20 cellular contexts compared by ENCODE assay signal in the genomic region with DNA sequence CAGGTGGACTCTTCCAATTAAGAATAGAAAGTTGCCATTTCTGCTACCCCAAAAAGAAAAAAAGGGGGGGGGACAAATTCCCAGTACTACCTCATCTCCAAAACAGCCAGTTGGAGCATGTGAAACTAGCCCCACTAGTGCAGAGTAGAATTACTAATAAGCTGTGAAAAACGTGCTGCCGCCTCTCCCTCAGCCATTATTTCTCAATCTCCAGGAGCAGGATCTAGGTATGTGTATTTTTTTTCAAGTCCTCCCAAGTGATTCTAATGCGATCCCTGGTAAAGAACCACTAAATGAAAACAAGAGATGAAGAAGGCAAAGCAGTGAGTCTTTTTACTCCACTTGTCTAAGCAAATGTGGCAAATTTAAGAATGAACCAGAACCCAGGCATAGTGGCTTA. TPM values are rescaled to one million over a fixed set of nuclear protein-coding genes. Genes with fewer than 3 reads are reported as not detected.
DNase-seq lines count a peak whose midpoint lies in the region; ATAC-seq and TF ChIP-seq lines count a peak whose summit lies in the region.
"Had no signal": no experiment of that assay in that cellular context is flagged by ENCODE, and none has a peak within 500 bp of the region (broad histone marks: within the 10 kb centered on the region; RNA-seq: fewer than 3 reads in every experiment).

No MANE protein-coding gene starts in this region.

- H3K9me3 Mint-ChIP-seq in activated CD8-positive, alpha-beta T cell treated with anti-CD3 and anti-CD28 coated beads for 36 hours, result no peaks in the 10 kb centered on the region
- no peaks in the 10 kb centered on the region for H3K9me3 Mint-ChIP-seq in activated CD8-positive, alpha-beta T cell treated with anti-CD3 and anti-CD28 coated beads, Interleukin-2, amount 10 ng/mL, durations not matched to agents 7 days and 5 days (ENCODE audit: insufficient read depth)
- no peaks in the 10 kb centered on the region for H3K9me3 Mint-ChIP-seq in activated T-helper 2 cell treated with anti-CD3 and anti-CD28 coated beads, Interferon-gamma antibody, Interleukin-2, Interleukin-4, amounts not matched to agents 10 μg/mL and 5 μg/mL and 100 μg/mL, durations not matched to agents 14 hours and 24 hours and 36 hours
- H3K9me3 Mint-ChIP-seq in natural killer cell treated with Interleukin-12 subunit alpha and Interleukin-12 subunit beta and Interleukin-15 and Interleukin-18, amount 100 ng/mL, for 72 hours, result no peaks in the 10 kb centered on the region

- H3K36me3 Mint-ChIP-seq in activated CD8-positive, alpha-beta T cell treated with anti-CD3 and anti-CD28 coated beads for 36 hours (ENCODE audit: low read depth), result peaks cover 58% of the 10 kb centered on the region
- peaks cover 47% of the 10 kb centered on the region for H3K36me3 Mint-ChIP-seq in activated CD8-positive, alpha-beta T cell treated with anti-CD3 and anti-CD28 coated beads, Interleukin-2, amount 10 ng/mL, durations not matched to agents 7 days and 5 days (ENCODE audit: low read depth)
- H3K36me3 Mint-ChIP-seq in activated T-helper 2 cell treated with anti-CD3 and anti-CD28 coated beads, Interferon-gamma antibody, Interleukin-2, Interleukin-4, amounts not matched to agents 10 μg/mL and 5 μg/mL and 100 μg/mL, durations not matched to agents 14 hours and 24 hours and 36 hours (ENCODE audit: low read depth), result peaks cover 62% of the 10 kb centered on the region
- peaks cover 21% of the 10 kb centered on the region for H3K36me3 Mint-ChIP-seq in natural killer cell treated with Interleukin-12 subunit alpha and Interleukin-12 subunit beta and Interleukin-15 and Interleukin-18, amount 100 ng/mL, for 72 hours

- no peak overlapping the region for H3K4me3 Mint-ChIP-seq in activated CD8-positive, alpha-beta T cell treated with anti-CD3 and anti-CD28 coated beads for 36 hours
- no peak overlapping the region for H3K4me3 Mint-ChIP-seq in activated CD8-positive, alpha-beta T cell treated with anti-CD3 and anti-CD28 coated beads, Interleukin-2, amount 10 ng/mL, durations not matched to agents 7 days and 5 days
- no peak overlapping the region for H3K4me3 Mint-ChIP-seq in activated T-helper 2 cell treated with anti-CD3 and anti-CD28 coated beads, Interferon-gamma antibody, Interleukin-2, Interleukin-4, amounts not matched to agents 10 μg/mL and 5 μg/mL and 100 μg/mL, durations not matched to agents 14 hours and 24 hours and 36 hours (ENCODE audit: low read depth)
- peak overlapping the region; percentile 33 for H3K4me3 Mint-ChIP-seq in natural killer cell treated with Interleukin-12 subunit alpha and Interleukin-12 subunit beta and Interleukin-15 and Interleukin-18, amount 100 ng/mL, for 72 hours

- no peak for ATAC-seq in activated CD8-positive, alpha-beta T cell treated with anti-CD3 and anti-CD28 coated beads for 36 hours
- ATAC-seq in activated CD8-positive, alpha-beta T cell treated with anti-CD3 and anti-CD28 coated beads, Interleukin-2, amount 10 ng/mL, durations not matched to agents 7 days and 5 days, result no peak
- no peak for ATAC-seq in natural killer cell treated with Interleukin-12 subunit alpha and Interleukin-12 subunit beta and Interleukin-15 and Interleukin-18, amount 100 ng/mL, for 72 hours
- no peak for ATAC-seq in HG02938 (IDR thresholded peaks at IDR 0.05; ENCODE audit: unreplicated experiment)
- no peak for ATAC-seq in GM19395 (IDR thresholded peaks at IDR 0.05; ENCODE audit: unreplicated experiment)
- no peak for ATAC-seq in GM18511 (IDR thresholded peaks at IDR 0.05; ENCODE audit: unreplicated experiment)
- ATAC-seq: gastrocnemius medialis, mucosa of descending colon, PC-3 had no signal

- no peak for DNase-seq in activated CD8-positive, alpha-beta T cell treated with anti-CD3 and anti-CD28 coated beads for 36 hours
- DNase-seq in activated CD8-positive, alpha-beta T cell treated with anti-CD3 and anti-CD28 coated beads, Interleukin-2, amount 10 ng/mL, durations not matched to agents 7 days and 5 days, result no peak
- DNase-seq in GM12865 (ENCODE audit: low read depth), result no peak
- DNase-seq in activated T-helper 2 cell treated with anti-CD3 and anti-CD28 coated beads, Interferon-gamma antibody, Interleukin-2, Interleukin-4, amounts not matched to agents 10 μg/mL and 5 μg/mL and 100 μg/mL, durations not matched to agents 14 hours and 24 hours and 36 hours (ENCODE audit: low spot score), result no peak
- DNase-seq in natural killer cell treated with Interleukin-12 subunit alpha and Interleukin-12 subunit beta and Interleukin-15 and Interleukin-18, amount 100 ng/mL, for 72 hours (ENCODE audit: low spot score), result no peak
- DNase-seq: activated T-cell treated with anti-CD3 and anti-CD28 coated beads, Interleukin-2, amount 50 U/mL, for 48 hours; amniotic stem cell; colonic mucosa; esophagus squamous epithelium; gastrocnemius medialis; HCEC 1CT; mucosa of descending colon; NCI-H1694 treated with DMSO at 0.1 percent for 48 hours; PC-3; SIG-M5 had no signal

- intact Hi-C loops in activated CD8-positive, alpha-beta T cell treated with anti-CD3 and anti-CD28 coated beads for 36 hours (cut with micrococcal nuclease), result no loop called here
- intact Hi-C loops in activated T-helper 2 cell treated with anti-CD3 and anti-CD28 coated beads, Interferon-gamma antibody, Interleukin-2, Interleukin-4, amounts not matched to agents 10 μg/mL and 5 μg/mL and 100 μg/mL, durations not matched to agents 14 hours and 24 hours and 36 hours (cut with micrococcal nuclease), result no loop called here

- peak overlapping the region; percentile 85 for H3K27ac Mint-ChIP-seq in activated CD8-positive, alpha-beta T cell treated with anti-CD3 and anti-CD28 coated beads for 36 hours
- H3K27ac Mint-ChIP-seq in activated CD8-positive, alpha-beta T cell treated with anti-CD3 and anti-CD28 coated beads, Interleukin-2, amount 10 ng/mL, durations not matched to agents 7 days and 5 days, result no peak overlapping the region
- peak overlapping the region; percentile 64 for H3K27ac Mint-ChIP-seq in activated T-helper 2 cell treated with anti-CD3 and anti-CD28 coated beads, Interferon-gamma antibody, Interleukin-2, Interleukin-4, amounts not matched to agents 10 μg/mL and 5 μg/mL and 100 μg/mL, durations not matched to agents 14 hours and 24 hours and 36 hours
- peak overlapping the region; percentile 19 to 51 for H3K27ac Mint-ChIP-seq in natural killer cell treated with Interleukin-12 subunit alpha and Interleukin-12 subunit beta and Interleukin-15 and Interleukin-18, amount 100 ng/mL, for 72 hours

- peak overlapping the region; percentile 1; the same call in 1 of the 2 replicates for H3K4me3 ChIP-seq in GM12865 (ENCODE audit: low read depth, low read length)
- H3K4me3 ChIP-seq: BLaER1, breast epithelium, colonic mucosa, esophagus squamous epithelium, gastrocnemius medialis, mucosa of descending colon had no signal

- H3K27me3 Mint-ChIP-seq in activated CD8-positive, alpha-beta T cell treated with anti-CD3 and anti-CD28 coated beads for 36 hours, result no peaks in the 10 kb centered on the region
- no peaks in the 10 kb centered on the region for H3K27me3 Mint-ChIP-seq in activated CD8-positive, alpha-beta T cell treated with anti-CD3 and anti-CD28 coated beads, Interleukin-2, amount 10 ng/mL, durations not matched to agents 7 days and 5 days (ENCODE audit: low read depth)
- H3K27me3 Mint-ChIP-seq in activated T-helper 2 cell treated with anti-CD3 and anti-CD28 coated beads, Interferon-gamma antibody, Interleukin-2, Interleukin-4, amounts not matched to agents 10 μg/mL and 5 μg/mL and 100 μg/mL, durations not matched to agents 14 hours and 24 hours and 36 hours (ENCODE audit: low read depth), result no peaks in the 10 kb centered on the region
- H3K27me3 Mint-ChIP-seq in natural killer cell treated with Interleukin-12 subunit alpha and Interleukin-12 subunit beta and Interleukin-15 and Interleukin-18, amount 100 ng/mL, for 72 hours, result no peaks in the 10 kb centered on the region

- H3K4me1 Mint-ChIP-seq in activated CD8-positive, alpha-beta T cell treated with anti-CD3 and anti-CD28 coated beads for 36 hours (ENCODE audit: low read depth), result peaks cover 67% of the 10 kb centered on the region
- H3K4me1 Mint-ChIP-seq in activated CD8-positive, alpha-beta T cell treated with anti-CD3 and anti-CD28 coated beads, Interleukin-2, amount 10 ng/mL, durations not matched to agents 7 days and 5 days (ENCODE audit: low read depth), result peaks cover 65% of the 10 kb centered on the region
- peaks cover 59% of the 10 kb centered on the region for H3K4me1 Mint-ChIP-seq in activated T-helper 2 cell treated with anti-CD3 and anti-CD28 coated beads, Interferon-gamma antibody, Interleukin-2, Interleukin-4, amounts not matched to agents 10 μg/mL and 5 μg/mL and 100 μg/mL, durations not matched to agents 14 hours and 24 hours and 36 hours (ENCODE audit: low read depth)
- H3K4me1 Mint-ChIP-seq in natural killer cell treated with Interleukin-12 subunit alpha and Interleukin-12 subunit beta and Interleukin-15 and Interleukin-18, amount 100 ng/mL, for 72 hours (ENCODE audit: low read depth in 2 of 2), result peaks cover 33 to 68% of the 10 kb centered on the region in 2 donors

- CTCF ChIA-PET in activated CD8-positive, alpha-beta T cell treated with anti-CD3 and anti-CD28 coated beads for 36 hours (lab: Charles Lee), result interaction anchor here (1.1 kb wide), 1 partner anchor 192 kb away, joined by 3 read pairs; no protein-coding TSS in a partner anchor
- CTCF ChIA-PET in activated CD8-positive, alpha-beta T cell treated with anti-CD3 and anti-CD28 coated beads, Interleukin-2, amount 10 ng/mL, durations not matched to agents 7 days and 5 days (lab: Charles Lee), result interaction anchor here (0.7 to 6.4 kb wide), 4 partner anchors 10 to 192 kb away, joined by 3 to 29 read pairs (median 4); no protein-coding TSS in a partner anchor

- POLR2A ChIA-PET in activated CD8-positive, alpha-beta T cell treated with anti-CD3 and anti-CD28 coated beads for 36 hours (lab: Charles Lee), result interaction anchor here (5.3 kb wide), 1 partner anchor 10 kb away, joined by 36 read pairs; no protein-coding TSS in a partner anchor
- POLR2A ChIA-PET in activated CD8-positive, alpha-beta T cell treated with anti-CD3 and anti-CD28 coated beads, Interleukin-2, amount 10 ng/mL, durations not matched to agents 7 days and 5 days (lab: Charles Lee), result interaction anchor here (1.2 kb wide), 1 partner anchor 9 kb away, joined by 4 read pairs; no protein-coding TSS in a partner anchor

- no peak for TF ChIP-seq CTCF in activated CD8-positive, alpha-beta T cell treated with anti-CD3 and anti-CD28 coated beads for 36 hours (IDR thresholded peaks at IDR 0.05)
- no peak for TF ChIP-seq CTCF in GM12865 (IDR thresholded peaks at IDR 0.05; ENCODE audit: insufficient read depth, low read depth, low read length, missing control alignments)

RNA-seq across cellular contexts. Expression of a gene that starts 15.1 kb away (rescaled TPM):
- total RNA-seq in activated CD8-positive, alpha-beta T cell treated with anti-CD3 and anti-CD28 coated beads for 36 hours, result 10 to 100 TPM; 32.3 TPM
- 10 to 100 TPM; 22.5 to 31.2 TPM for total RNA-seq in activated CD8-positive, alpha-beta T cell treated with anti-CD3 and anti-CD28 coated beads, Interleukin-2, amount 10 ng/mL, durations not matched to agents 7 days and 5 days
- total RNA-seq in activated T-helper 2 cell treated with anti-CD3 and anti-CD28 coated beads, Interferon-gamma antibody, Interleukin-2, Interleukin-4, amounts not matched to agents 10 μg/mL and 5 μg/mL and 100 μg/mL, durations not matched to agents 14 hours and 24 hours and 36 hours, result 35.9 and 36.0 TPM in 2 replicates
- 10 to 100 TPM; 37.7 to 42.7 TPM for total RNA-seq in natural killer cell treated with Interleukin-12 subunit alpha and Interleukin-12 subunit beta and Interleukin-15 and Interleukin-18, amount 100 ng/mL, for 72 hours
